ENCODE assay signal across 8 cellular contexts in genomic region chr4:73620115-73620792, GRCh38.
DNase-seq lines count a peak whose midpoint lies in the region; ATAC-seq lines count a peak whose summit lies in the region.

A gene with protein sequence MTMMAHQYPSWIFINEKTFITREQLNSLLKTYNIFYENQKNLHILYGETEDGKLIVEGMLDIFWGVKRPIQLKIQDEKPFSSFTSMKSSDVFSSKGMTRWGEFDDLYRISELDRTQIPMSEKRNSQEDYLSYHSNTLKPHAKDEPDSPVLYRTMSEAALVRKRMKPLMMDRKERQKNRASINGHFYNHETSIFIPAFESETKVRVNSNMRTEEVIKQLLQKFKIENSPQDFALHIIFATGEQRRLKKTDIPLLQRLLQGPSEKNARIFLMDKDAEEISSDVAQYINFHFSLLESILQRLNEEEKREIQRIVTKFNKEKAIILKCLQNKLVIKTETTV (minus strand): TSS chr4:73620436. CDS start chr4:73611795, 8,641 bp downstream.

- no peaks in the 10 kb centered on the region for H3K36me3 ChIP-seq in iPS-15b (ENCODE audit: control insufficient read depth, insufficient read depth, low read length)

- no peak within 1 kb of the TSS for H3K9ac ChIP-seq in iPS-15b (ENCODE audit: low read depth, low read length)

- H3K4me1 Mint-ChIP-seq in T-helper 2 cell treated with Interferon-gamma antibody and Interleukin-4, amounts not matched to agents 5 μg/mL and 100 μg/mL, for 36 hours (ENCODE audit: low read depth), result no peaks in the 10 kb centered on the region
- H3K4me1 Mint-ChIP-seq in activated T-cell treated with anti-CD3 and anti-CD28 coated beads, Interleukin-2, amount 50 U/mL, for 24 hours (ENCODE audit: low read depth), result peaks cover 7% of the 10 kb centered on the region

- ATAC-seq in HG02642 (IDR thresholded peaks at IDR 0.05; ENCODE audit: poor library complexity, unreplicated experiment), result peak; percentile 97

- H3K27me3 ChIP-seq in iPS-15b (ENCODE audit: control insufficient read depth, insufficient read depth, low read length), result peaks cover 11% of the 10 kb centered on the region

- no peaks in the 10 kb centered on the region for H3K9me3 Mint-ChIP-seq in T-helper 2 cell treated with Interferon-gamma antibody and Interleukin-4, amounts not matched to agents 5 μg/mL and 100 μg/mL, for 36 hours
- no peaks in the 10 kb centered on the region for H3K9me3 Mint-ChIP-seq in activated T-cell treated with anti-CD3 and anti-CD28 coated beads, Interleukin-2, amount 50 U/mL, for 24 hours

- H3K4me3 ChIP-seq in iPS-15b (ENCODE audit: low read depth, low read length), result peak within 1 kb of the TSS; percentile 47

- DNase-seq in T-helper 2 cell treated with Interferon-gamma antibody and Interleukin-4, amounts not matched to agents 5 μg/mL and 100 μg/mL, for 36 hours (ENCODE audit: low spot score), result no peak
- DNase-seq in T-helper 2 cell, result no peak
- DNase-seq in NCI-H1417 (lab: John Stamatoyannopoulos, UW), result peak; percentile 85 to 94 (median 86)
- DNase-seq in activated T-cell treated with anti-CD3 and anti-CD28 coated beads, Interleukin-2, amount 50 U/mL, for 24 hours, result peak; percentile 36
- peak; percentile 3 to 7 for DNase-seq in stimulated activated CD8-positive, alpha-beta memory T cell treated with anti-CD3 and anti-CD28 coated beads, Interleukin-2, amount 100 ng/mL, for 48 hours (ENCODE audit: low read depth in 2 of 2)
- no peak for DNase-seq in hypothalamus (lab: John Stamatoyannopoulos, UW)

- peaks cover 4% of the 10 kb centered on the region for H3K4me1 ChIP-seq in iPS-15b (ENCODE audit: control insufficient read depth, insufficient read depth, low read length)

- no peaks in the 10 kb centered on the region for H3K36me3 Mint-ChIP-seq in T-helper 2 cell treated with Interferon-gamma antibody and Interleukin-4, amounts not matched to agents 5 μg/mL and 100 μg/mL, for 36 hours (ENCODE audit: low read depth)
- H3K36me3 Mint-ChIP-seq in activated T-cell treated with anti-CD3 and anti-CD28 coated beads, Interleukin-2, amount 50 U/mL, for 24 hours (ENCODE audit: low read depth), result no peaks in the 10 kb centered on the region

- H3K9me3 ChIP-seq in iPS-15b (ENCODE audit: control insufficient read depth, insufficient read depth, low read length), result no peaks in the 10 kb centered on the region

- peaks cover 5% of the 10 kb centered on the region for H3K27me3 Mint-ChIP-seq in T-helper 2 cell treated with Interferon-gamma antibody and Interleukin-4, amounts not matched to agents 5 μg/mL and 100 μg/mL, for 36 hours (ENCODE audit: low read depth)
- peaks cover 21% of the 10 kb centered on the region for H3K27me3 Mint-ChIP-seq in activated T-cell treated with anti-CD3 and anti-CD28 coated beads, Interleukin-2, amount 50 U/mL, for 24 hours

- H3K4me3 Mint-ChIP-seq in T-helper 2 cell treated with Interferon-gamma antibody and Interleukin-4, amounts not matched to agents 5 μg/mL and 100 μg/mL, for 36 hours, result peak within 1 kb of the TSS; percentile 22
- H3K4me3 Mint-ChIP-seq in activated T-cell treated with anti-CD3 and anti-CD28 coated beads, Interleukin-2, amount 50 U/mL, for 24 hours, result peak within 1 kb of the TSS; percentile 46

- no peak within 1 kb of the TSS for H3K27ac Mint-ChIP-seq in T-helper 2 cell treated with Interferon-gamma antibody and Interleukin-4, amounts not matched to agents 5 μg/mL and 100 μg/mL, for 36 hours
- H3K27ac Mint-ChIP-seq in activated T-cell treated with anti-CD3 and anti-CD28 coated beads, Interleukin-2, amount 50 U/mL, for 24 hours, result no peak within 1 kb of the TSS

Comparison
In these comparisons a context has a peak if more than half of its experiments do, and no peak if none do; other contexts are left out.
1. DNase-seq: peak in NCI-H1417 (3 of 3), activated T-cell treated with anti-CD3 and anti-CD28 coated beads, Interleukin-2, amount 50 U/mL, for 24 hours (single experiment) and stimulated activated CD8-positive, alpha-beta memory T cell treated with anti-CD3 and anti-CD28 coated beads, Interleukin-2, amount 100 ng/mL, for 48 hours (2 of 2); none in T-helper 2 cell treated with Interferon-gamma antibody and Interleukin-4, amounts not matched to agents 5 μg/mL and 100 μg/mL, for 36 hours (single experiment), T-helper 2 cell (0 of 5) and hypothalamus (0 of 51).